Comparison of ENCODE assay signal across 13 cellular contexts in the genomic region with DNA sequence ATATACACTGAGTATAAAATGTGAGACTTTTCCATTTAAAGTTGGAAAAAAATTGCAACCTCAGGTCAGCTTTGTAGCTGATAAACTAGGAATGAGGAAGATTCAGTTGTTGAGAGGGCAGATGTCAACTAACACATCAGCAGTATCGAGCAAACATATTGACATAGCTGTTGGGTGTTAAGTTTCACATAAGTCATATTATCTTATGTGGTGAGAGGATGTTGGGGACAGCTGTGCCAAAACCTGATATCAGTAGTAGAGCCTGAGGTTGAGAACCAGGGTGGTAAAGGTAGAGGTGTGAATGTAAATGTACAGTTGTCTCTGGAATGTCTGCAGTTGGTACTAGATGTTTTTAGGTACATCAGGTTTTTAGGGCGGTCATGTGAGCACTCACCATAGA.
DNase-seq lines count a peak whose midpoint lies in the region; ATAC-seq and TF ChIP-seq lines count a peak whose summit lies in the region.
"Had no signal": no experiment of that assay in that cellular context is flagged by ENCODE, and none has a peak within 500 bp of the region (broad histone marks: within the 10 kb centered on the region; RNA-seq: fewer than 3 reads in every experiment).

No MANE protein-coding gene starts in this region.

- ATAC-seq in GM18498 (IDR thresholded peaks at IDR 0.05; ENCODE audit: unreplicated experiment) (peak; percentile 50), SK-N-SH treated with all-trans-retinoic acid at 6 μM for 48 hours (no peak)
- ATAC-seq: esophagus mucosa, Panc1 had no signal

- peak; percentile 9 for DNase-seq in NCI-H1092 (lab: John Stamatoyannopoulos, UW)
- DNase-seq in OCI-M1 (lab: John Stamatoyannopoulos, UW): peak; percentile 59
- peak; percentile 13 for DNase-seq in left kidney (ENCODE audit: low read depth, low spot score)
- no peak for DNase-seq in activated naive CD4-positive, alpha-beta T cell treated with Interleukin-2 at 50 U/mL for 16 hours
- DNase-seq in AML-193 (lab: John Stamatoyannopoulos, UW): no peak
- DNase-seq: activated CD4-positive, alpha-beta memory T cell treated with anti-CD3 and anti-CD28 coated beads, Interleukin-2, amount 10 ng/mL, durations not matched to agents 7 days and 5 days; activated naive CD4-positive, alpha-beta T cell treated with anti-CD3 and anti-CD28 coated beads, Interleukin-2, amount 50 U/mL, for 16 hours; cerebellar nuclear complex; right cardiac atrium had no signal

TF ChIP-seq in SK-N-SH treated with all-trans-retinoic acid at 6 μM for 48 hours, 23 proteins besides CTCF, POLR2A, EP300 and RAD21:
- TF ChIP-seq ESRRG (CRISPR knock-in tag; IDR thresholded peaks at IDR 0.05): no peak

Comparison
In these comparisons a context has a peak if more than half of its experiments do, and no peak if none do; other contexts are left out.
1. DNase-seq: peak in NCI-H1092 (single experiment), OCI-M1 (single experiment) and left kidney (single experiment); none in activated naive CD4-positive, alpha-beta T cell treated with Interleukin-2 at 50 U/mL for 16 hours (single experiment) and AML-193 (0 of 2).